9 cellular contexts compared by ENCODE assay signal in the genomic region with DNA sequence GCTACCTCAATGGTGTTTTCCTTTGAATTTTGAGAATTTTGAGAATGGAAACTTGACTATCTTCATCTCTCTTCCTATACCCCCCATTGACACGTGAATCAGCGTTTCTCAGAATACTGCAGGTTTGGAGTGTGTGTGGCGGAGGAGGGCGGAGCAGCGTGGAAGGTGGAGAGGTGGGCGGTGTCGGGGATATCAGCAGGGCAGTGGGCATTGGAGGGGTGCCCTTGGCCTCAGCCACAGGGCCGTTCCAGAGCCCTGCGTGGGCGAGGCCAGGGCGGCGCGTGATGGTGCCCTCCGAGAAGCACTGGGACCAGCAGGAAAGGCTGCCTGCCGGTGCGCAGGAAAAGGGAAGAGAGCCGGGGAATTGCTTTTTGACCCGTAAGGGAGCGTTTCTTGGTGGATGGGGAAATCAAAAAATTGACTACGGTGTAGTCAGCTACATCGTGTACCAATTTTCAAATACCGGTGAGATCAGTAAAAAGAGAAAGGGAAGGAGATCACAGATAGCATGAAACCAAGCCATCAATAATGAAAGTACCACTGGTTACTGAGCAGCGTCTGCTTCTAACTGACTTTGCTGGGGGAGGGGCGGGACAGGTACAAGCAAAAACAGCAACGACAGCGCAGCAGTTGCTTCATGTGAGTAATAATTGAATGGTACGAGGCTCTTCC.
DNase-seq lines count a peak whose midpoint lies in the region; ATAC-seq and TF ChIP-seq lines count a peak whose summit lies in the region.
"Had no signal": no experiment of that assay in that cellular context is flagged by ENCODE, and none has a peak within 500 bp of the region (broad histone marks: within the 10 kb centered on the region; RNA-seq: fewer than 3 reads in every experiment).

No MANE protein-coding gene starts in this region.

- POLR2A ChIA-PET in activated CD4-positive, alpha-beta T cell treated with anti-CD3 and anti-CD28 coated beads for 36 hours (lab: Charles Lee), result no interaction called here

- peak overlapping the region; percentile 78 for H3K27ac Mint-ChIP-seq in activated CD4-positive, alpha-beta T cell treated with anti-CD3 and anti-CD28 coated beads for 36 hours

- TF ChIP-seq CTCF in spleen (IDR thresholded peaks at IDR 0.05 in 8 of 11, conservative IDR thresholded peaks at IDR 0.05 in 3 of 11), result no peak

- peaks cover 0 to 12% (median 3%) of the 10 kb centered on the region in 8 donors for H3K9me3 ChIP-seq in spleen

- peaks cover 30% of the 10 kb centered on the region for H3K27me3 Mint-ChIP-seq in activated CD4-positive, alpha-beta T cell treated with anti-CD3 and anti-CD28 coated beads for 36 hours

- no peaks in the 10 kb centered on the region for H3K36me3 Mint-ChIP-seq in activated CD4-positive, alpha-beta T cell treated with anti-CD3 and anti-CD28 coated beads for 36 hours (ENCODE audit: low read depth)

- CTCF ChIA-PET in activated CD4-positive, alpha-beta T cell treated with anti-CD3 and anti-CD28 coated beads for 36 hours (lab: Charles Lee), result interaction anchor here (0.7 to 0.9 kb wide), 2 partner anchors 14 to 47 kb away, joined by 3 to 4 read pairs; no protein-coding TSS in a partner anchor

- H3K27ac ChIP-seq in spleen, result peak overlapping the region in 2 of 8 donors; percentile 18 to 47
- no peak overlapping the region for H3K27ac ChIP-seq in substantia nigra (ENCODE audit: low read depth, low read length, poor library complexity, severe bottlenecking)

- H3K4me3 ChIP-seq in spleen, result peak overlapping the region in 6 of 8 donors; percentile 7 to 66 (median 20)

- 70 to 76% (median 75%) methylated on average over 27 of the region's 27 CpGs for WGBS in spleen, 5 donors

- H3K36me3 ChIP-seq in spleen, result no peaks in the 10 kb centered on the region

- peaks cover 0 to 22% (median 0%) of the 10 kb centered on the region in 6 donors for H3K4me1 ChIP-seq in spleen

- peak overlapping the region; percentile 64 for H3K4me3 Mint-ChIP-seq in activated CD4-positive, alpha-beta T cell treated with anti-CD3 and anti-CD28 coated beads for 36 hours

- peak; percentile 71 for ATAC-seq in GM18858 (IDR thresholded peaks at IDR 0.05; ENCODE audit: unreplicated experiment)
- ATAC-seq in HG02763 (IDR thresholded peaks at IDR 0.05; ENCODE audit: unreplicated experiment), result peak; percentile 53
- ATAC-seq in activated CD4-positive, alpha-beta T cell treated with anti-CD3 and anti-CD28 coated beads for 36 hours, result peak; percentile 95

- intact Hi-C loops in activated CD4-positive, alpha-beta T cell treated with anti-CD3 and anti-CD28 coated beads for 36 hours (cut with DNase I, micrococcal nuclease), result loop anchor here in 1 of 2 experiments (2.0 kb wide), 2 partner anchors 15 kb away; no protein-coding TSS in a partner anchor
- intact Hi-C loops in spleen (cut with DNase I; ENCODE audit: low total_unique reads), result no loop called here

- peak; percentile 88 for DNase-seq in activated CD4-positive, alpha-beta T cell treated with anti-CD3 and anti-CD28 coated beads for 36 hours
- DNase-seq in spleen (no peak), NCI-H1092 (lab: John Stamatoyannopoulos, UW) (no peak), substantia nigra (lab: John Stamatoyannopoulos, UW) (no peak), hippocampal formation (lab: John Stamatoyannopoulos, UW) (no peak), NCI-H187 (lab: John Stamatoyannopoulos, UW) (no peak)
- DNase-seq: dermis blood vessel endothelial cell had no signal

- peaks cover 5% of the 10 kb centered on the region for H3K9me3 Mint-ChIP-seq in activated CD4-positive, alpha-beta T cell treated with anti-CD3 and anti-CD28 coated beads for 36 hours (ENCODE audit: low read depth)

- no peak for TF ChIP-seq POLR2A in spleen (IDR thresholded peaks at IDR 0.05)

- H3K4me1 Mint-ChIP-seq in activated CD4-positive, alpha-beta T cell treated with anti-CD3 and anti-CD28 coated beads for 36 hours, result peaks cover 33% of the 10 kb centered on the region

- H3K27me3 ChIP-seq in spleen (replicated peaks in 1 of 7), result peaks cover 0 to 22% (median 0%) of the 10 kb centered on the region in 7 donors
